Comparison of ENCODE assay signal across 1 cellular context in genomic region chr7:8121243-8121642, GRCh38.
TF ChIP-seq lines count a peak whose summit lies in the region.

No MANE protein-coding gene starts in this region.

TF ChIP-seq in neural cell, 6 proteins besides CTCF, POLR2A, EP300 and RAD21 (continued from another document):
- TF ChIP-seq REST (IDR thresholded peaks at IDR 0.05; ENCODE audit: borderline replicate concordance) (peak; percentile 96), EZH2 (IDR thresholded peaks at IDR 0.05; ENCODE audit: borderline replicate concordance, insufficient read depth, low read length, poor library complexity, severe bottlenecking) (no peak)
